ENCODE assay signal across 7 cellular contexts in genomic region chr3:117135207-117135606, GRCh38.
"Had no signal": no experiment of that assay in that cellular context is flagged by ENCODE, and none has a peak within 500 bp of the region (broad histone marks: within the 10 kb centered on the region; RNA-seq: fewer than 3 reads in every experiment).

No MANE protein-coding gene starts in this region.

- ATAC-seq: GM23338 had no signal

- FAIRE-seq: H1, H54, HTR-8/SVneo had no signal

- H3K4me2 ChIP-seq: GM23338 had no signal

- DNase-seq: H9, HCEC 1CT had no signal

- H3K4me1 Mint-ChIP-seq: GM23338, IgD-negative memory B cell had no signal

- H3K27ac Mint-ChIP-seq: GM23338, H9, IgD-negative memory B cell had no signal

- H3K36me3 Mint-ChIP-seq: IgD-negative memory B cell had no signal

- H2AFZ ChIP-seq: GM23338 had no signal

- H3K4me3 ChIP-seq: GM23338 had no signal

- H3K4me3 Mint-ChIP-seq: GM23338, H9, IgD-negative memory B cell had no signal

- H3K9me3 Mint-ChIP-seq: IgD-negative memory B cell had no signal
